ENCODE assay signal across 20 cellular contexts in genomic region chr12:92676710-92677109, GRCh38. TPM values are rescaled to one million over a fixed set of nuclear protein-coding genes. Genes with fewer than 3 reads are reported as not detected.
"Had no signal": no experiment of that assay in that cellular context is flagged by ENCODE, and none has a peak within 500 bp of the region (broad histone marks: within the 10 kb centered on the region; RNA-seq: fewer than 3 reads in every experiment).

No MANE protein-coding gene starts in this region.

- H3K27me3 ChIP-seq: foreskin keratinocyte had no signal

- H3K4me3 ChIP-seq: coronary artery, skin epidermis had no signal

- ATAC-seq: activated CD8-positive, alpha-beta T cell treated with anti-CD3 and anti-CD28 coated beads, Interleukin-2, amount 10 ng/mL, durations not matched to agents 7 days and 5 days; activated T-cell treated with anti-CD3 and anti-CD28 coated beads, Interleukin-2, amount 50 U/mL, for 72 hours; foreskin keratinocyte; stimulated activated naive CD8-positive, alpha-beta T cell treated with anti-CD3 and anti-CD28 coated beads, Interleukin-15, Interleukin-2, amounts not matched to agents 100 U/mL and 50 U/mL, for 24 hours had no signal

- DNase-seq: activated CD4-positive, alpha-beta T cell treated with anti-CD3 and anti-CD28 coated beads, Interleukin-2, amount 10 ng/mL, durations not matched to agents 24 days and 14 days; activated CD4-positive, CD25-positive, alpha-beta regulatory T cell; activated CD8-positive, alpha-beta memory T cell treated with anti-CD3 and anti-CD28 coated beads, Interleukin-2, amount 50 U/mL, for 4 hours; activated CD8-positive, alpha-beta T cell treated with anti-CD3 and anti-CD28 coated beads, Interleukin-2, amount 10 ng/mL, durations not matched to agents 7 days and 5 days; activated gamma-delta T cell treated with Interleukin-2 at 50 U/mL for 16 hours; activated T-cell treated with anti-CD3 and anti-CD28 coated beads, Interleukin-2, amount 50 U/mL, for 72 hours; effector CD8-positive, alpha-beta T cell; nephron progenitor cell; occipital lobe; stimulated activated CD4-positive, alpha-beta T cell treated with anti-CD3 and anti-CD28 coated beads, Interleukin-4, amount 100 ng/mL, for 24 hours; stimulated activated CD8-positive, alpha-beta memory T cell treated with anti-CD3 and anti-CD28 coated beads, Interleukin-4, amount 100 ng/mL, for 48 hours; stimulated activated naive CD8-positive, alpha-beta T cell treated with anti-CD3 and anti-CD28 coated beads, Interleukin-15, Interleukin-2, amounts not matched to agents 100 U/mL and 50 U/mL, for 24 hours; trophoblast cell had no signal

- H3K27ac ChIP-seq: coronary artery, foreskin keratinocyte, skin epidermis had no signal

RNA-seq across cellular contexts. Expression of gene PLEKHG7, which starts 26.1 kb away (rescaled TPM):
- total RNA-seq: activated CD4-positive, alpha-beta T cell treated with anti-CD3 and anti-CD28 coated beads, Interleukin-2, amount 10 ng/mL, durations not matched to agents 24 days and 14 days; activated CD8-positive, alpha-beta T cell treated with anti-CD3 and anti-CD28 coated beads, Interleukin-2, amount 10 ng/mL, durations not matched to agents 7 days and 5 days; activated T-cell treated with anti-CD3 and anti-CD28 coated beads, Interleukin-2, amount 50 U/mL, for 72 hours; endothelial cell of umbilical vein; foreskin keratinocyte; lower leg skin; mesenteric fat pad; occipital lobe; posterior vena cava had no signal
